In genomic region chr17:8109669-8110455, GRCh38 we compare ENCODE assay signal across 1 cellular context.
TF ChIP-seq lines count a peak whose summit lies in the region.

No MANE protein-coding gene starts in this region.

TF ChIP-seq in WTC11, 78 proteins besides CTCF, POLR2A, EP300 and RAD21 (continued from another document):
- TF ChIP-seq ARID4B (CRISPR knock-in tag; IDR thresholded peaks at IDR 0.05; ENCODE audit: borderline replicate concordance) (no peak), JUN (CRISPR knock-in tag; IDR thresholded peaks at IDR 0.05) (no peak), E2F4 (CRISPR knock-in tag; IDR thresholded peaks at IDR 0.05; ENCODE audit: borderline replicate concordance, low read depth) (peak; percentile 52; the same call in 1 of the 2 replicates), SP1 (CRISPR knock-in tag; conservative IDR thresholded peaks at IDR 0.05) (peak; percentile 76), FOXP1 (CRISPR knock-in tag; IDR thresholded peaks at IDR 0.05; ENCODE audit: borderline replicate concordance) (peak; percentile 94), FOXK1 (CRISPR knock-in tag; IDR thresholded peaks at IDR 0.05) (peak; percentile 55; the same call in 1 of the 2 replicates), NFE2L1 (CRISPR knock-in tag; IDR thresholded peaks at IDR 0.05) (peak; percentile 68; the same call in 1 of the 2 replicates), HMGXB4 (CRISPR knock-in tag; IDR thresholded peaks at IDR 0.05) (peak; percentile 98), KAT7 (CRISPR knock-in tag; IDR thresholded peaks at IDR 0.05; ENCODE audit: borderline replicate concordance) (no peak), MAX (CRISPR knock-in tag; IDR thresholded peaks at IDR 0.05) (peak; percentile 89), ZNF425 (CRISPR knock-in tag; conservative IDR thresholded peaks at IDR 0.05) (no peak), RELA (CRISPR knock-in tag; IDR thresholded peaks at IDR 0.05; ENCODE audit: borderline replicate concordance) (0 out of 2 replicates have a peak, but pooled peaks have one; percentile 75), USF1 (CRISPR knock-in tag; IDR thresholded peaks at IDR 0.05) (peak; percentile 83), ZNF532 (CRISPR knock-in tag; IDR thresholded peaks at IDR 0.05; ENCODE audit: borderline replicate concordance) (no peak), NFYB (CRISPR knock-in tag; conservative IDR thresholded peaks at IDR 0.05; ENCODE audit: low read depth) (peak; percentile 25; the same call in 1 of the 2 replicates), E2F5 (CRISPR knock-in tag; IDR thresholded peaks at IDR 0.05) (peak; percentile 46; the same call in 1 of the 2 replicates), TEAD4 (CRISPR knock-in tag; IDR thresholded peaks at IDR 0.05) (no peak), ZNF396 (CRISPR knock-in tag; IDR thresholded peaks at IDR 0.05; ENCODE audit: borderline replicate concordance) (no peak), ZNF232 (CRISPR knock-in tag; IDR thresholded peaks at IDR 0.05) (no peak), NR3C1 (CRISPR knock-in tag; conservative IDR thresholded peaks at IDR 0.05; ENCODE audit: low read depth) (no peak)
TF ChIP-seq in WTC11: peak in this region for 16.
